In the genomic region with DNA sequence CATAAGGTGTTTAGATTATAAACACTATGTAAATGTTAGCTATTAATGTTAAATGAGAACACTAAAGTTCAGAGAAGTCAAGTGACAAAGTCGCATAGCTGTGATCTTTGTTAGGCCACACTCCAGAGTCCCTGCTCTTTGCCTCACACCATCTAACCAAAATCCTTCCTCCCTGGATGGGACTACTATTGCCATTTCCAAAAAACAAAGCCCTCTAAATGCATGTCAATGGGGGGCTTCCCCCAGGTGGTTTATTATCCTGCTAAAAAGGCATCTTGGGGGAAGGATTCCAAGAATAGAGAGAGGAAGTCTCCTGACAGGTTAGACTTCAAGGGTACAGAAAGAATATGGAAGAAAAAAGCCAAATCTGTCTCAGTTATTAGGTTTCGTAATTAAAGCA, we compare ENCODE assay signal across 24 cellular contexts. TPM values are rescaled to one million over a fixed set of nuclear protein-coding genes. Genes with fewer than 3 reads are reported as not detected.
"Had no signal": no experiment of that assay in that cellular context is flagged by ENCODE, and none has a peak within 500 bp of the region (broad histone marks: within the 10 kb centered on the region; RNA-seq: fewer than 3 reads in every experiment).

No MANE protein-coding gene starts in this region.

- H3K9ac ChIP-seq: parathyroid adenoma had no signal

- H3K36me3 ChIP-seq: cardiac muscle cell, gastroesophageal sphincter, left ventricle myocardium inferior had no signal

- H3K36me3 Mint-ChIP-seq: activated CD4-positive, alpha-beta memory T cell treated with anti-CD3 and anti-CD28 coated beads for 36 hours; mesothelial cell of epicardium; naive thymus-derived CD8-positive, alpha-beta T cell; stimulated activated memory B cell treated with anti-CD40 and anti-IgM and Interleukin-4, amounts not matched to agents 10 μg/mL and 1 μg/mL and 100 μg/mL, for 72 hours; type B pancreatic cell had no signal

- H3K4me3 ChIP-seq: body of pancreas, cardiac muscle cell, gastroesophageal sphincter, left ventricle myocardium inferior had no signal

- H3K27ac ChIP-seq: body of pancreas, cardiac muscle cell, epithelial cell of prostate, gastroesophageal sphincter, left ventricle myocardium inferior, parathyroid adenoma had no signal

- DNase-seq: activated CD4-positive, alpha-beta memory T cell treated with anti-CD3 and anti-CD28 coated beads for 36 hours; activated CD4-positive, alpha-beta T cell treated with anti-CD3 and anti-CD28 coated beads for 4 hours; activated CD4-positive, CD25-positive, alpha-beta regulatory T cell; activated effector memory CD4-positive, alpha-beta T cell treated with anti-CD3 and anti-CD28 coated beads, Interleukin-2, amount 50 U/mL, for 16 hours; activated naive CD4-positive, alpha-beta T cell treated with anti-CD3 and anti-CD28 coated beads, Interleukin-2, amount 50 U/mL, for 16 hours; activated naive CD8-positive, alpha-beta T cell treated with anti-CD3 and anti-CD28 coated beads, Interleukin-2, amount 50 U/mL, for 24 hours; activated T-cell treated with anti-CD3 and anti-CD28 coated beads, Interleukin-2, amount 50 U/mL, for 72 hours; anterior cingulate cortex; body of pancreas; cortex of kidney; head of caudate nucleus; left ventricle myocardium inferior; naive thymus-derived CD8-positive, alpha-beta T cell; right cardiac atrium; stimulated activated CD4-positive, alpha-beta T cell treated with anti-CD3 and anti-CD28 coated beads, Interleukin-2, amount 100 ng/mL, for 24 hours; SW 1271; T-helper 17 cell had no signal

- H3K4me1 ChIP-seq: parathyroid adenoma had no signal

- H3K9me3 ChIP-seq: body of pancreas, gastroesophageal sphincter, left ventricle myocardium inferior had no signal

- H3K27me3 ChIP-seq: body of pancreas, cardiac muscle cell had no signal

- ATAC-seq: activated naive CD8-positive, alpha-beta T cell treated with anti-CD3 and anti-CD28 coated beads, Interleukin-2, amount 50 U/mL, for 24 hours; activated T-cell treated with anti-CD3 and anti-CD28 coated beads, Interleukin-2, amount 50 U/mL, for 72 hours; body of pancreas; gastroesophageal sphincter; naive thymus-derived CD8-positive, alpha-beta T cell; right cardiac atrium; stimulated activated memory B cell treated with anti-CD40 and anti-IgM and Interleukin-4, amounts not matched to agents 10 μg/mL and 1 μg/mL and 100 μg/mL, for 72 hours; T-helper 17 cell had no signal

- H3K4me1 Mint-ChIP-seq: T-helper 17 cell had no signal

- H3K27ac Mint-ChIP-seq: activated CD4-positive, alpha-beta memory T cell treated with anti-CD3 and anti-CD28 coated beads for 36 hours; activated naive CD8-positive, alpha-beta T cell treated with anti-CD3 and anti-CD28 coated beads, Interleukin-2, amount 50 U/mL, for 24 hours; activated T-cell treated with anti-CD3 and anti-CD28 coated beads, Interleukin-2, amount 50 U/mL, for 72 hours; mesothelial cell of epicardium; naive thymus-derived CD8-positive, alpha-beta T cell; stimulated activated memory B cell treated with anti-CD40 and anti-IgM and Interleukin-4, amounts not matched to agents 10 μg/mL and 1 μg/mL and 100 μg/mL, for 72 hours; T-helper 17 cell; type B pancreatic cell had no signal

- H3K4me3 Mint-ChIP-seq: activated CD4-positive, alpha-beta memory T cell treated with anti-CD3 and anti-CD28 coated beads for 36 hours; activated naive CD8-positive, alpha-beta T cell treated with anti-CD3 and anti-CD28 coated beads, Interleukin-2, amount 50 U/mL, for 24 hours; activated T-cell treated with anti-CD3 and anti-CD28 coated beads, Interleukin-2, amount 50 U/mL, for 72 hours; mesothelial cell of epicardium; naive thymus-derived CD8-positive, alpha-beta T cell; stimulated activated memory B cell treated with anti-CD40 and anti-IgM and Interleukin-4, amounts not matched to agents 10 μg/mL and 1 μg/mL and 100 μg/mL, for 72 hours; T-helper 17 cell; type B pancreatic cell had no signal

- H3K9me3 Mint-ChIP-seq: activated CD4-positive, alpha-beta memory T cell treated with anti-CD3 and anti-CD28 coated beads for 36 hours; activated naive CD8-positive, alpha-beta T cell treated with anti-CD3 and anti-CD28 coated beads, Interleukin-2, amount 50 U/mL, for 24 hours; activated T-cell treated with anti-CD3 and anti-CD28 coated beads, Interleukin-2, amount 50 U/mL, for 72 hours; naive thymus-derived CD8-positive, alpha-beta T cell; stimulated activated memory B cell treated with anti-CD40 and anti-IgM and Interleukin-4, amounts not matched to agents 10 μg/mL and 1 μg/mL and 100 μg/mL, for 72 hours; type B pancreatic cell had no signal

- H2AFZ ChIP-seq: parathyroid adenoma had no signal

RNA-seq across cellular contexts. Expression of a gene that starts 10.4 kb away (rescaled TPM):
- polyA plus RNA-seq: naive thymus-derived CD8-positive, alpha-beta T cell had no signal

RNA-seq across cellular contexts. Expression of a gene that starts 16.2 kb away (rescaled TPM):
- total RNA-seq: activated CD4-positive, alpha-beta memory T cell treated with anti-CD3 and anti-CD28 coated beads for 36 hours; activated T-cell treated with anti-CD3 and anti-CD28 coated beads, Interleukin-2, amount 50 U/mL, for 72 hours; T-helper 17 cell had no signal
- polyA plus RNA-seq: naive thymus-derived CD8-positive, alpha-beta T cell had no signal
